Comparison of ENCODE assay signal across 9 cellular contexts in genomic region chr19:18300930-18301717, GRCh38. TPM values are rescaled to one million over a fixed set of nuclear protein-coding genes. Genes with fewer than 3 reads are reported as not detected.
DNase-seq lines count a peak whose midpoint lies in the region; ATAC-seq, FAIRE-seq and TF ChIP-seq lines count a peak whose summit lies in the region.
"Had no signal": no experiment of that assay in that cellular context is flagged by ENCODE, and none has a peak within 500 bp of the region (broad histone marks: within the 10 kb centered on the region; RNA-seq: fewer than 3 reads in every experiment).

No MANE protein-coding gene starts in this region.

- intact Hi-C loops in heart right ventricle (cut with DNase I), result no loop called here

- peak overlapping the region; percentile 69 for H3K27ac Mint-ChIP-seq in activated T-helper 17 cell treated with anti-CD3 and anti-CD28 coated beads, Interleukin-2, amount 50 U/mL, for 72 hours

- no peaks in the 10 kb centered on the region for H3K9me3 Mint-ChIP-seq in activated T-helper 17 cell treated with anti-CD3 and anti-CD28 coated beads, Interleukin-2, amount 50 U/mL, for 72 hours

- no peaks in the 10 kb centered on the region for H3K27me3 Mint-ChIP-seq in activated T-helper 17 cell treated with anti-CD3 and anti-CD28 coated beads, Interleukin-2, amount 50 U/mL, for 72 hours

- H3K4me1 ChIP-seq in heart right ventricle, result peaks cover 24 to 61% (median 49%) of the 10 kb centered on the region in 9 donors
- peaks cover 3 to 11% of the 10 kb centered on the region in 2 donors for H3K4me1 ChIP-seq in small intestine (ENCODE audit: control insufficient read depth in 2 of 2, insufficient read depth in 1 of 2, low read depth in 1 of 2, low read length in 1 of 2)

- no peak for FAIRE-seq in small intestine (lab: Jason Lieb, UNC)
- FAIRE-seq: endometrium had no signal

- 40 to 43% methylated on average over 18 of the region's 18 CpGs for WGBS in heart right ventricle, 2 donors
- WGBS in small intestine, 3 donors, result 48 to 60% (median 58%) methylated on average over 18 of the region's 18 CpGs

- ATAC-seq in activated T-helper 17 cell treated with anti-CD3 and anti-CD28 coated beads, Interleukin-2, amount 50 U/mL, for 72 hours (replicated peaks), result no peak
- ATAC-seq in heart right ventricle (peak; percentile 27 to 77 (median 52)), GM21367 (IDR thresholded peaks at IDR 0.05; ENCODE audit: unreplicated experiment) (no peak)

- DNase-seq in HCEC 1CT (peak; percentile 82), heart right ventricle (peak; percentile 82 to 84), small intestine (peak; percentile 74), NCI-H526 (lab: John Stamatoyannopoulos, UW) (no peak), GDM1 (lab: John Stamatoyannopoulos, UW) (no peak), midbrain (lab: John Stamatoyannopoulos, UW) (no peak)

- H3K9me3 ChIP-seq in heart right ventricle (no peaks in the 10 kb centered on the region), small intestine (ENCODE audit: control insufficient read depth, low read depth) (no peaks in the 10 kb centered on the region)

- no peak overlapping the region for H3K4me3 ChIP-seq in heart right ventricle
- no peak overlapping the region for H3K4me3 ChIP-seq in small intestine (ENCODE audit: low read depth in 1 of 2, low read length in 2 of 2)

- H3K36me3 ChIP-seq in heart right ventricle, result peaks cover 0 to 2% (median 0%) of the 10 kb centered on the region in 9 donors
- H3K36me3 ChIP-seq in small intestine (ENCODE audit: control insufficient read depth in 2 of 2, insufficient read depth in 2 of 2, low read length in 2 of 2), result no peaks in the 10 kb centered on the region

- H3K27me3 ChIP-seq in heart right ventricle (no peaks in the 10 kb centered on the region), small intestine (ENCODE audit: control insufficient read depth in 2 of 2, insufficient read depth in 2 of 2, low read length in 2 of 2) (no peaks in the 10 kb centered on the region)

- peaks cover 37% of the 10 kb centered on the region for H3K36me3 Mint-ChIP-seq in activated T-helper 17 cell treated with anti-CD3 and anti-CD28 coated beads, Interleukin-2, amount 50 U/mL, for 72 hours (ENCODE audit: low read depth)

- peaks cover 14% of the 10 kb centered on the region for H3K4me1 Mint-ChIP-seq in activated T-helper 17 cell treated with anti-CD3 and anti-CD28 coated beads, Interleukin-2, amount 50 U/mL, for 72 hours

- H3K4me3 Mint-ChIP-seq in activated T-helper 17 cell treated with anti-CD3 and anti-CD28 coated beads, Interleukin-2, amount 50 U/mL, for 72 hours, result peak overlapping the region; percentile 41

- no peak for TF ChIP-seq CTCF in heart right ventricle (IDR thresholded peaks at IDR 0.05)

- H3K27ac ChIP-seq in heart right ventricle (peak overlapping the region; percentile 74 to 100 (median 98)), small intestine (ENCODE audit: low read depth in 1 of 2, low read length in 1 of 2) (peak overlapping the region; percentile 66 to 78)

RNA-seq across cellular contexts. Expression of gene JUND, which starts 19.7 kb away (rescaled TPM):
- total RNA-seq in activated T-helper 17 cell treated with anti-CD3 and anti-CD28 coated beads, Interleukin-2, amount 50 U/mL, for 72 hours, result 100 to 1,000 TPM; 177 to 324 TPM
- total RNA-seq in heart right ventricle, result 100 to 1,000 TPM in 9 of 10 donors, 10 to 100 TPM in 1; 93.7 to 195 (median 133) TPM
- polyA plus RNA-seq in heart right ventricle (100 to 1,000 TPM; 103 to 278 TPM), small intestine (100 to 1,000 TPM; 129 to 211 (median 159) TPM)

RNA-seq across cellular contexts. Expression of gene LSM4, which starts 21.8 kb away (rescaled TPM):
- total RNA-seq in activated T-helper 17 cell treated with anti-CD3 and anti-CD28 coated beads, Interleukin-2, amount 50 U/mL, for 72 hours, result 100 to 1,000 TPM; 176 to 252 TPM
- total RNA-seq in heart right ventricle, result 100 to 1,000 TPM in 1 of 10 donors, 10 to 100 TPM in 9; 73.2 to 114 (median 93.3) TPM
- polyA plus RNA-seq in heart right ventricle (100 to 1,000 TPM; 135 to 163 TPM), small intestine (100 to 1,000 TPM; 166 to 269 (median 206) TPM)

RNA-seq across cellular contexts. Expression of gene IQCN, which starts 26.9 kb away (rescaled TPM):
- total RNA-seq in activated T-helper 17 cell treated with anti-CD3 and anti-CD28 coated beads, Interleukin-2, amount 50 U/mL, for 72 hours, result 1 to 10 TPM; 1.1 to 1.3 TPM
- total RNA-seq in heart right ventricle, result 1 to 10 TPM in 5 of 10 donors, under 1 TPM in 5; 0.49 to 1.5 (median 0.96) TPM
- polyA plus RNA-seq in heart right ventricle, result 1 to 10 TPM in 1 of 2 donors, under 1 TPM in 1; 0.17 to 7.8 TPM
- polyA plus RNA-seq in small intestine, result 10 to 100 TPM in 1 of 3 donors, 1 to 10 TPM in 2; 1.5 to 15.2 (median 5.4) TPM

RNA-seq across cellular contexts. Expression of gene PGPEP1, which starts 39.3 kb away (rescaled TPM):
- total RNA-seq in activated T-helper 17 cell treated with anti-CD3 and anti-CD28 coated beads, Interleukin-2, amount 50 U/mL, for 72 hours, result 10 to 100 TPM; 38.9 to 46.0 TPM
- 10 to 100 TPM; 36.0 to 61.3 (median 46.8) TPM for total RNA-seq in heart right ventricle
- 10 to 100 TPM; 10.0 to 27.2 TPM for polyA plus RNA-seq in heart right ventricle
- polyA plus RNA-seq in small intestine, result 10 to 100 TPM; 29.1 to 47.0 (median 30.3) TPM

Comparison
In these comparisons a context has a peak if more than half of its experiments do, and no peak if none do; other contexts are left out.
1. DNase-seq: peak in HCEC 1CT (single experiment), heart right ventricle (2 of 2) and small intestine (single experiment); none in NCI-H526 (0 of 2), GDM1 (single experiment) and midbrain (single experiment).
2. ATAC-seq: peak in heart right ventricle (8 of 8); none in activated T-helper 17 cell treated with anti-CD3 and anti-CD28 coated beads, Interleukin-2, amount 50 U/mL, for 72 hours (single experiment) and GM21367 (single experiment).